ENCODE assay signal across 19 cellular contexts in the genomic region with DNA sequence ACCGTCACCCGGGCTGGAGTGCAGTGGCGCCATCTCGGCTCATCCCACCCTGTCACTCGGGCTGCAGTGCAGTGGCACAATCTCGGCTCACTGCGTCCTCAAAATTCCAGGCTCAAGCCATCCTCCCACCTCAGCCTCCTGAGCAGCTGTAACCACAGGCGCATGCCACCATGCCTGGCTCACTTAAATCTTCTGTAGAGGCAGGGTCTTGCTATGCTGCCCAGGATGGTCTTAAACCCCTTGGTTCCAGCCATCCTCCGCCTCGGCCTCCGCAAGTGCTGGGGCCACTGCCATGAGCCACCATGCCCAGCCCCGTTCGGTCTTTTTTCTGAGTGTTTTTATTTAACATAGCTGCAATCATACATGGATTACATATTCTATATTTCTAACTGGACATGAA. TPM values are rescaled to one million over a fixed set of nuclear protein-coding genes. Genes with fewer than 3 reads are reported as not detected.
A peak's percentile ranks its signal among the peaks of the same experiment; 100 is the strongest.
DNase-seq lines count a peak whose midpoint lies in the region; ATAC-seq and TF ChIP-seq lines count a peak whose summit lies in the region.
"Had no signal": no experiment of that assay in that cellular context is flagged by ENCODE, and none has a peak within 500 bp of the region (broad histone marks: within the 10 kb centered on the region; RNA-seq: fewer than 3 reads in every experiment).

No MANE protein-coding gene starts in this region.

- TF ChIP-seq CTCF in VCaP (conservative IDR thresholded peaks at IDR 0.05), result no peak
- no peak for TF ChIP-seq CTCF in chondrocyte (IDR thresholded peaks at IDR 0.05)
- no peak for TF ChIP-seq CTCF in gastrocnemius medialis (IDR thresholded peaks at IDR 0.05 in 4 of 5, conservative IDR thresholded peaks at IDR 0.05 in 1 of 5)

- H3K36me3 Mint-ChIP-seq in chondrocyte (ENCODE audit: low read depth), result peaks cover 12% of the 10 kb centered on the region

- 96 to 97% methylated on average over 13 of the region's 13 CpGs for WGBS in aorta, 2 donors

- in situ Hi-C loops in gastrocnemius medialis (cut with MboI; ENCODE audit: low sequenced_read_pairs in 4 of 4), result no loop called here

- peaks cover 7% of the 10 kb centered on the region for H3K4me1 Mint-ChIP-seq in chondrocyte (ENCODE audit: low read depth)
- H3K4me1 Mint-ChIP-seq: CD8-positive, alpha-beta memory T cell had no signal

- H3K27ac ChIP-seq in VCaP (peak overlapping the region; percentile 81; the same call in 1 of the 2 replicates), aorta (ENCODE audit: low read depth in 1 of 2, low read length in 2 of 2) (no peak overlapping the region), gastrocnemius medialis (no peak overlapping the region)
- H3K27ac ChIP-seq: GM23248 had no signal

- H3K27ac Mint-ChIP-seq in chondrocyte (ENCODE audit: unreplicated experiment), result no peak overlapping the region
- H3K27ac Mint-ChIP-seq: CD4-positive, CD25-positive, alpha-beta regulatory T cell; CD8-positive, alpha-beta memory T cell had no signal

- H3K4me3 ChIP-seq in aorta (ENCODE audit: low read length in 2 of 2), result no peak overlapping the region
- no peak overlapping the region for H3K4me3 ChIP-seq in gastrocnemius medialis
- H3K4me3 ChIP-seq: GM23248 had no signal

- peaks cover 5% of the 10 kb centered on the region for H3K9me3 Mint-ChIP-seq in chondrocyte (ENCODE audit: low read depth)
- H3K9me3 Mint-ChIP-seq: CD8-positive, alpha-beta memory T cell had no signal

- TF ChIP-seq POLR2A in gastrocnemius medialis (IDR thresholded peaks at IDR 0.05), result no peak

- H3K36me3 ChIP-seq in aorta (ENCODE audit: control insufficient read depth in 1 of 2, insufficient read depth in 2 of 2, low read length in 1 of 2) (no peaks in the 10 kb centered on the region), gastrocnemius medialis (no peaks in the 10 kb centered on the region)

- no peak overlapping the region for H3K4me3 Mint-ChIP-seq in chondrocyte (ENCODE audit: unreplicated experiment)
- H3K4me3 Mint-ChIP-seq: CD4-positive, CD25-positive, alpha-beta regulatory T cell; CD8-positive, alpha-beta memory T cell had no signal

- ATAC-seq in aorta (ENCODE audit: low FRiP score) (no peak), gastrocnemius medialis (no peak)

- intact Hi-C loops in posterior vena cava (cut with DNase I), result no loop called here
- intact Hi-C loops in aorta (cut with DNase I), result no loop called here
- intact Hi-C loops in gastrocnemius medialis (cut with DNase I; ENCODE audit: low total_unique reads), result no loop called here

- H3K27me3 ChIP-seq in aorta (ENCODE audit: control insufficient read depth in 1 of 2, insufficient read depth in 2 of 2, low read length in 1 of 2) (no peaks in the 10 kb centered on the region), gastrocnemius medialis (no peaks in the 10 kb centered on the region)
- H3K27me3 ChIP-seq: BE2C had no signal

- H3K4me1 ChIP-seq in aorta (ENCODE audit: control insufficient read depth in 1 of 2, insufficient read depth in 2 of 2, low read length in 2 of 2) (no peaks in the 10 kb centered on the region), gastrocnemius medialis (peaks cover 3 to 7% of the 10 kb centered on the region in 2 donors)
- H3K4me1 ChIP-seq: BE2C had no signal

- H3K9me3 ChIP-seq in aorta (ENCODE audit: control insufficient read depth, low read length) (no peaks in the 10 kb centered on the region), gastrocnemius medialis (no peaks in the 10 kb centered on the region)
- H3K9me3 ChIP-seq: BE2C had no signal

- H3K27me3 Mint-ChIP-seq in chondrocyte (ENCODE audit: low read depth), result no peaks in the 10 kb centered on the region
- H3K27me3 Mint-ChIP-seq: CD4-positive, CD25-positive, alpha-beta regulatory T cell; CD8-positive, alpha-beta memory T cell had no signal

- DNase-seq in chondrocyte (ENCODE audit: low spot score), result peak; percentile 52
- DNase-seq in posterior vena cava (ENCODE audit: low spot score), result peak; percentile 58
- DNase-seq in aorta, result peak; percentile 20 to 56
- DNase-seq in gastrocnemius medialis, result no peak
- no peak for DNase-seq in anterior cingulate cortex (lab: John Stamatoyannopoulos, UW)
- DNase-seq: ACHN; BE2C; C1 segment of cervical spinal cord; CD4-positive, CD25-positive, alpha-beta regulatory T cell; CD8-positive, alpha-beta memory T cell; COR-L47; DMS 273 treated with DMSO at 0.1 percent for 48 hours; DMS53; DND-41; EL; GM23248; HCEC 1CT; IMR-90 had no signal

RNA-seq across cellular contexts. Expression of a gene that starts 30.6 kb away (rescaled TPM):
- 15.2 to 16.2 TPM (median 15.6 TPM) in 3 replicates for total RNA-seq in chondrocyte
- total RNA-seq in posterior vena cava, result 10 to 100 TPM; 22.6 to 30.9 TPM
- total RNA-seq in aorta, result 10 to 100 TPM; 18.8 to 24.8 TPM
- polyA plus RNA-seq in aorta, result 10 to 100 TPM; 54.7 to 64.6 TPM
- 10 to 100 TPM; 12.0 to 17.9 (median 14.1) TPM for total RNA-seq in gastrocnemius medialis

RNA-seq across cellular contexts. Expression of a gene that starts 41.5 kb away (rescaled TPM):
- 5.7 to 9.9 TPM (median 9.5 TPM) in 3 replicates for total RNA-seq in chondrocyte
- 1 to 10 TPM; 5.5 to 6.6 TPM for total RNA-seq in posterior vena cava
- total RNA-seq in aorta, result 10 to 100 TPM in 1 of 2 donors, 1 to 10 TPM in 1; 4.5 to 11.2 TPM
- polyA plus RNA-seq in aorta, result 1 to 10 TPM; 2.8 to 5.0 TPM
- total RNA-seq in gastrocnemius medialis, result 1 to 10 TPM in 3 of 4 donors, under 1 TPM in 1; 0.92 to 3.2 (median 2.1) TPM
- total RNA-seq: CD4-positive, CD25-positive, alpha-beta regulatory T cell; CD8-positive, alpha-beta memory T cell had no signal

Comparison
In these comparisons a context has a peak if more than half of its experiments do, and no peak if none do; other contexts are left out.
1. DNase-seq: peak in chondrocyte (single experiment), posterior vena cava (single experiment) and aorta (2 of 2); none in gastrocnemius medialis (0 of 2) and anterior cingulate cortex (0 of 58).